ENCODE assay signal across 22 cellular contexts in genomic region chr21:44024257-44024656, GRCh38. TPM values are rescaled to one million over a fixed set of nuclear protein-coding genes. Genes with fewer than 3 reads are reported as not detected.
DNase-seq lines count a peak whose midpoint lies in the region; ATAC-seq and TF ChIP-seq lines count a peak whose summit lies in the region.
"Had no signal": no experiment of that assay in that cellular context is flagged by ENCODE, and none has a peak within 500 bp of the region (broad histone marks: within the 10 kb centered on the region; RNA-seq: fewer than 3 reads in every experiment).

No MANE protein-coding gene starts in this region.

- no peak for DNase-seq in activated naive CD8-positive, alpha-beta T cell treated with anti-CD3 and anti-CD28 coated beads, Interleukin-2, amount 50 U/mL, for 24 hours
- DNase-seq in immature natural killer cell (no peak), left colon (no peak)
- DNase-seq: amniotic stem cell; Caco-2; kidney; naive B cell; NCI-H1694; PC-9; SHP77 treated with DMSO at 0.1 percent for 48 hours; stimulated activated CD4-positive, alpha-beta T cell treated with anti-CD3 and anti-CD28 coated beads, Interleukin-2, amount 100 ng/mL, for 24 hours; T-helper 1 cell; upper lobe of right lung had no signal

- H3K9me3 Mint-ChIP-seq in activated naive CD8-positive, alpha-beta T cell (ENCODE audit: low read depth) = no peaks in the 10 kb centered on the region
- H3K9me3 Mint-ChIP-seq in activated naive CD8-positive, alpha-beta T cell treated with anti-CD3 and anti-CD28 coated beads, Interleukin-2, amount 50 U/mL, for 24 hours = no peaks in the 10 kb centered on the region
- H3K9me3 Mint-ChIP-seq in immature natural killer cell = no peaks in the 10 kb centered on the region
- no peaks in the 10 kb centered on the region for H3K9me3 Mint-ChIP-seq in stimulated activated memory B cell treated with anti-CD40 and anti-IgM and Interleukin-4, amounts not matched to agents 10 μg/mL and 1 μg/mL and 100 μg/mL, for 72 hours
- H3K9me3 Mint-ChIP-seq: activated T-helper 2 cell treated with anti-CD3 and anti-CD28 coated beads, Interferon-gamma antibody, Interleukin-2, Interleukin-4, amounts not matched to agents 10 μg/mL and 5 μg/mL and 100 μg/mL, durations not matched to agents 14 hours and 24 hours and 36 hours; memory B cell had no signal

- H3K27ac ChIP-seq in VCaP = peak overlapping the region; percentile 42
- H3K27ac ChIP-seq: cardiac muscle cell, parathyroid adenoma, PC-9 had no signal

- H3K27me3 Mint-ChIP-seq in activated naive CD8-positive, alpha-beta T cell = no peaks in the 10 kb centered on the region
- H3K27me3 Mint-ChIP-seq in activated naive CD8-positive, alpha-beta T cell treated with anti-CD3 and anti-CD28 coated beads, Interleukin-2, amount 50 U/mL, for 24 hours = no peaks in the 10 kb centered on the region
- H3K27me3 Mint-ChIP-seq in immature natural killer cell (ENCODE audit: low read depth in 3 of 3) = peaks cover 9 to 15% (median 9%) of the 10 kb centered on the region in 3 donors
- H3K27me3 Mint-ChIP-seq in stimulated activated memory B cell treated with anti-CD40 and anti-IgM and Interleukin-4, amounts not matched to agents 10 μg/mL and 1 μg/mL and 100 μg/mL, for 72 hours = no peaks in the 10 kb centered on the region
- H3K27me3 Mint-ChIP-seq: memory B cell, naive B cell had no signal

- intact Hi-C loops in left colon (cut with DNase I, micrococcal nuclease) = no loop called here

- H3K4me1 Mint-ChIP-seq in activated naive CD8-positive, alpha-beta T cell (ENCODE audit: low read depth) = peaks cover 85% of the 10 kb centered on the region
- peaks cover 88% of the 10 kb centered on the region for H3K4me1 Mint-ChIP-seq in activated naive CD8-positive, alpha-beta T cell treated with anti-CD3 and anti-CD28 coated beads, Interleukin-2, amount 50 U/mL, for 24 hours
- peaks cover 95 to 99% of the 10 kb centered on the region in 2 donors for H3K4me1 Mint-ChIP-seq in immature natural killer cell
- H3K4me1 Mint-ChIP-seq in stimulated activated memory B cell treated with anti-CD40 and anti-IgM and Interleukin-4, amounts not matched to agents 10 μg/mL and 1 μg/mL and 100 μg/mL, for 72 hours = peaks cover 88% of the 10 kb centered on the region

- TF ChIP-seq CTCF in VCaP (conservative IDR thresholded peaks at IDR 0.05) = no peak

- H3K4me3 Mint-ChIP-seq in activated naive CD8-positive, alpha-beta T cell = no peak overlapping the region
- no peak overlapping the region for H3K4me3 Mint-ChIP-seq in activated naive CD8-positive, alpha-beta T cell treated with anti-CD3 and anti-CD28 coated beads, Interleukin-2, amount 50 U/mL, for 24 hours
- H3K4me3 Mint-ChIP-seq in immature natural killer cell = peak overlapping the region in 3 of 5 donors; percentile 8 to 35 (median 32)
- no peak overlapping the region for H3K4me3 Mint-ChIP-seq in stimulated activated memory B cell treated with anti-CD40 and anti-IgM and Interleukin-4, amounts not matched to agents 10 μg/mL and 1 μg/mL and 100 μg/mL, for 72 hours
- H3K4me3 Mint-ChIP-seq: memory B cell had no signal

- no peaks in the 10 kb centered on the region for H3K36me3 Mint-ChIP-seq in activated naive CD8-positive, alpha-beta T cell
- H3K36me3 Mint-ChIP-seq in activated naive CD8-positive, alpha-beta T cell treated with anti-CD3 and anti-CD28 coated beads, Interleukin-2, amount 50 U/mL, for 24 hours (ENCODE audit: low read depth) = peaks cover 23% of the 10 kb centered on the region
- H3K36me3 Mint-ChIP-seq in immature natural killer cell = peaks cover 0 to 4% (median 4%) of the 10 kb centered on the region in 3 donors
- peaks cover 15% of the 10 kb centered on the region for H3K36me3 Mint-ChIP-seq in stimulated activated memory B cell treated with anti-CD40 and anti-IgM and Interleukin-4, amounts not matched to agents 10 μg/mL and 1 μg/mL and 100 μg/mL, for 72 hours

- ATAC-seq in activated naive CD8-positive, alpha-beta T cell treated with anti-CD3 and anti-CD28 coated beads, Interleukin-2, amount 50 U/mL, for 24 hours = no peak
- no peak for ATAC-seq in stimulated activated memory B cell treated with anti-CD40 and anti-IgM and Interleukin-4, amounts not matched to agents 10 μg/mL and 1 μg/mL and 100 μg/mL, for 72 hours
- ATAC-seq in left colon = no peak
- ATAC-seq in HG03039 (IDR thresholded peaks at IDR 0.05; ENCODE audit: unreplicated experiment) = no peak
- no peak for ATAC-seq in HG03135 (IDR thresholded peaks at IDR 0.05; ENCODE audit: unreplicated experiment)

- H3K27ac Mint-ChIP-seq in activated naive CD8-positive, alpha-beta T cell = peak overlapping the region; percentile 59
- no peak overlapping the region for H3K27ac Mint-ChIP-seq in activated naive CD8-positive, alpha-beta T cell treated with anti-CD3 and anti-CD28 coated beads, Interleukin-2, amount 50 U/mL, for 24 hours
- H3K27ac Mint-ChIP-seq in immature natural killer cell = peak overlapping the region; percentile 62 to 98 (median 84)
- peak overlapping the region; percentile 66 for H3K27ac Mint-ChIP-seq in stimulated activated memory B cell treated with anti-CD40 and anti-IgM and Interleukin-4, amounts not matched to agents 10 μg/mL and 1 μg/mL and 100 μg/mL, for 72 hours

RNA-seq across cellular contexts. Expression of gene TRAPPC10, which starts 12.1 kb away (rescaled TPM):
- polyA plus RNA-seq in immature natural killer cell = 10 to 100 TPM; 42.0 to 74.7 (median 43.2) TPM
- 10 to 100 TPM; 63.6 to 69.4 TPM for total RNA-seq in left colon

Comparison
In these comparisons a context has a peak if more than half of its experiments do, and no peak if none do; other contexts are left out.
1. H3K4me3 Mint-ChIP-seq: peak in immature natural killer cell (3 of 5); none in activated naive CD8-positive, alpha-beta T cell (single experiment), activated naive CD8-positive, alpha-beta T cell treated with anti-CD3 and anti-CD28 coated beads, Interleukin-2, amount 50 U/mL, for 24 hours (single experiment) and stimulated activated memory B cell treated with anti-CD40 and anti-IgM and Interleukin-4, amounts not matched to agents 10 μg/mL and 1 μg/mL and 100 μg/mL, for 72 hours (single experiment).